8 cellular contexts compared by ENCODE assay signal in the genomic region with DNA sequence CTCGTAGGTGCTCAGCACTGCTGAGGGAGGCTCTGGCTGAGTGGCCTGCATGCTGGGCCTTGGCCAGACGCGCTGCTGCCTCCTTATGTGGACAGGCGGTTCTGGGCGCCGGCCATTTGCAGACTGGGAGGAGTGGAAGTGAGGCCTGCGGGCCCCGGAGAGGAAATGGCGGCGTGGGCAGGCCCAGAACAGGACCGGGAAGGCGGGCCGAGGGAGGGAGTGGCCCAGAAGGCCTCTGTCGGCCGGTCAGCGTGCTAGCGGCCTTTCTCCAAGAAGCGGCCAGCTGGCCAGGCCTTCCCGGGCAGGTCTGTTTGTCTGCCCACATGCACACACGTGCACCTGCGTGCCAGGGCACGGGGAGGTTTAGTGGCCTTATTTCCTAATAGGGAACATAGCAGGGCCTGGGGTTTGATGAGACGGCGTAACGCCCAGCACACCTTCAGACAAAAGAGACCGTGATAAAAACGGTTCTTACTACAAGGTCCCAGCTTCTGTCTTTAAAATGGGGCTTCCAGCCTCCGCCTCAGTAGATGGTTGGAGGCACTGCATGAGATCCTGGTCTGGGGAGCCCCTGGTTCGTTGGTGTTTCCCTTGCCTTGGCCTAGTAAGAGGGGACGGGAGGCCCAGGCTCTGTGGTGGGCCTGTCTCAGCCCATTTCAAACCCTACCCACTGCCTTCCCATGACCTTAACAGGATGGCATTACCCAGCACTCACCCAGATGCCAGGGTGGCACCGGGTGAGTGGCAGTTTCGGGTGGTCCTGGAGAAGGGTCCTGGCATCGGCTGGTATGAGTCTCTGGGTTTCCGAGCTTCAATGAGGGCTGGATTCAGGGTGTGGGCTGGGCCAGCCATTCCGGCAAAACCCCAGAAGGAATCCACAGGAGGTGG.
DNase-seq lines count a peak whose midpoint lies in the region; ATAC-seq and TF ChIP-seq lines count a peak whose summit lies in the region.

No MANE protein-coding gene starts in this region.

- no peak overlapping the region for H2AFZ ChIP-seq in mesenchymal stem cell (ENCODE audit: low read depth, low read length)

- H3K4me3 ChIP-seq in coronary artery (peak overlapping the region; percentile 96), mesenchymal stem cell (ENCODE audit: insufficient read depth in 1 of 2, low read depth in 1 of 2, low read length in 2 of 2) (peak overlapping the region in 1 of 2 experiments; percentile 92), aorta (ENCODE audit: low read length in 2 of 2) (no peak overlapping the region)
- H3K4me3 ChIP-seq in effector memory CD4-positive, alpha-beta T cell (ENCODE audit: insufficient read depth, low read depth, low read length, poor library complexity, severe bottlenecking), result no peak overlapping the region

- no peak overlapping the region for H3K18ac ChIP-seq in mesenchymal stem cell (ENCODE audit: low read depth in 1 of 2, low read length in 2 of 2)

- H3K23ac ChIP-seq in mesenchymal stem cell (ENCODE audit: low read length in 2 of 2), result no peak overlapping the region

- intact Hi-C loops in aorta (cut with DNase I), result loop anchor here in 1 of 2 donors (5.0 to 10.0 kb wide), 2 partner anchors 38 to 770 kb away; no protein-coding TSS in a partner anchor

- peaks cover 72 to 76% of the 10 kb centered on the region in 2 experiments for H3K36me3 ChIP-seq in mesenchymal stem cell (ENCODE audit: control insufficient read depth in 1 of 2, insufficient read depth in 2 of 2, low read depth in 1 of 2, low read length in 2 of 2)
- peaks cover 0 to 2% of the 10 kb centered on the region in 2 donors for H3K36me3 ChIP-seq in aorta (ENCODE audit: control insufficient read depth in 1 of 2, insufficient read depth in 2 of 2, low read length in 1 of 2)
- peaks cover 4% of the 10 kb centered on the region for H3K36me3 ChIP-seq in effector memory CD4-positive, alpha-beta T cell (ENCODE audit: control insufficient read depth, insufficient read depth, low read length)

- ATAC-seq in aorta (ENCODE audit: low FRiP score) (peak; percentile 73), GM18870 (IDR thresholded peaks at IDR 0.05; ENCODE audit: unreplicated experiment) (no peak)

- H3K9me3 ChIP-seq in mesenchymal stem cell (ENCODE audit: control insufficient read depth, low read length), result no peaks in the 10 kb centered on the region
- no peaks in the 10 kb centered on the region for H3K9me3 ChIP-seq in aorta (ENCODE audit: control insufficient read depth, low read length)
- no peaks in the 10 kb centered on the region for H3K9me3 ChIP-seq in effector memory CD4-positive, alpha-beta T cell (ENCODE audit: control insufficient read depth, low read length)

- 95% methylated on average over 35 of the region's 35 CpGs for WGBS in mesenchymal stem cell
- 43 to 46% methylated on average over 34 to 35 of the region's 35 CpGs for WGBS in aorta, 2 donors

- peak overlapping the region; percentile 97 for H3K9ac ChIP-seq in mesenchymal stem cell (ENCODE audit: low read length)

- TF ChIP-seq CTCF in coronary artery (IDR thresholded peaks at IDR 0.05), result no peak

- H2BK5ac ChIP-seq in mesenchymal stem cell (ENCODE audit: low read depth, low read length, poor library complexity, severe bottlenecking), result no peak overlapping the region

- no peak overlapping the region for H2BK15ac ChIP-seq in mesenchymal stem cell (ENCODE audit: low read depth, poor library complexity, severe bottlenecking)

- H2AK5ac ChIP-seq in mesenchymal stem cell (ENCODE audit: low read length, severe bottlenecking), result peak overlapping the region; percentile 14

- no peak overlapping the region for H3K4ac ChIP-seq in mesenchymal stem cell (ENCODE audit: low read depth in 1 of 2, low read length in 2 of 2)

- no peak overlapping the region for H3K4me2 ChIP-seq in mesenchymal stem cell (ENCODE audit: low read length, poor library complexity, severe bottlenecking)

- H3K14ac ChIP-seq in mesenchymal stem cell (ENCODE audit: low read length in 2 of 2), result no peak overlapping the region

- peak overlapping the region; percentile 99 to 100 for H3K27ac ChIP-seq in coronary artery
- H3K27ac ChIP-seq in mesenchymal stem cell (ENCODE audit: low read length, poor library complexity, severe bottlenecking), result no peak overlapping the region
- H3K27ac ChIP-seq in aorta (ENCODE audit: low read depth in 1 of 2, low read length in 2 of 2), result peak overlapping the region; percentile 15 to 68
- no peak overlapping the region for H3K27ac ChIP-seq in effector memory CD4-positive, alpha-beta T cell (ENCODE audit: insufficient read depth, low read length, poor library complexity, severe bottlenecking)

- H3K27me3 ChIP-seq in mesenchymal stem cell (ENCODE audit: control insufficient read depth in 1 of 2, insufficient read depth in 1 of 2, low read length in 2 of 2) (no peaks in the 10 kb centered on the region), aorta (ENCODE audit: control insufficient read depth in 1 of 2, insufficient read depth in 2 of 2, low read length in 1 of 2) (no peaks in the 10 kb centered on the region)
- no peaks in the 10 kb centered on the region for H3K27me3 ChIP-seq in effector memory CD4-positive, alpha-beta T cell (replicated peaks; ENCODE audit: control insufficient read depth, insufficient read depth, low read length, poor library complexity, severe bottlenecking)

- H4K91ac ChIP-seq in mesenchymal stem cell (ENCODE audit: low read length), result no peak overlapping the region

- peak; percentile 39 for DNase-seq in NCI-H2029 (lab: John Stamatoyannopoulos, UW)
- no peak for DNase-seq in NCI-H2029 treated with DMSO at 0.1 percent for 48 hours (lab: John Stamatoyannopoulos, UW)
- peak; percentile 90 for DNase-seq in coronary artery (ENCODE audit: low spot score)
- no peak for DNase-seq in mesenchymal stem cell
- DNase-seq in aorta, result peak; percentile 93 to 94
- no peak for DNase-seq in effector memory CD4-positive, alpha-beta T cell
- no peak for DNase-seq in central memory CD4-positive, alpha-beta T cell

- H2BK120ac ChIP-seq in mesenchymal stem cell (ENCODE audit: low read depth, low read length), result no peak overlapping the region

- H2BK12ac ChIP-seq in mesenchymal stem cell (ENCODE audit: low read length in 2 of 2), result no peak overlapping the region

- peaks cover 54% of the 10 kb centered on the region for H3K4me1 ChIP-seq in mesenchymal stem cell (ENCODE audit: control insufficient read depth, insufficient read depth, low read depth, low read length)
- H3K4me1 ChIP-seq in aorta (ENCODE audit: control insufficient read depth in 1 of 2, insufficient read depth in 2 of 2, low read length in 2 of 2), result peaks cover 0 to 6% of the 10 kb centered on the region in 2 donors
- no peaks in the 10 kb centered on the region for H3K4me1 ChIP-seq in effector memory CD4-positive, alpha-beta T cell (ENCODE audit: control insufficient read depth, insufficient read depth, low read length, poor library complexity, severe bottlenecking)

- H3K79me1 ChIP-seq in mesenchymal stem cell (replicated peaks; ENCODE audit: low read length, poor library complexity, severe bottlenecking), result no peaks in the 10 kb centered on the region

- no peak overlapping the region for H4K8ac ChIP-seq in mesenchymal stem cell (ENCODE audit: low read length)

Comparison
In these comparisons a context has a peak if more than half of its experiments do, and no peak if none do; other contexts are left out.
1. DNase-seq: peak in NCI-H2029 (single experiment), coronary artery (single experiment) and aorta (2 of 2); none in NCI-H2029 treated with DMSO at 0.1 percent for 48 hours (single experiment), mesenchymal stem cell (single experiment), effector memory CD4-positive, alpha-beta T cell (0 of 3) and central memory CD4-positive, alpha-beta T cell (single experiment).
2. H3K27ac ChIP-seq: peak in coronary artery (2 of 2) and aorta (2 of 2); none in mesenchymal stem cell (single experiment) and effector memory CD4-positive, alpha-beta T cell (single experiment).